ENCODE assay signal across 8 cellular contexts in genomic region chrX:39491548-39492297, GRCh38.
DNase-seq lines count a peak whose midpoint lies in the region; ATAC-seq and TF ChIP-seq lines count a peak whose summit lies in the region.

No MANE protein-coding gene starts in this region.

- TF ChIP-seq CTCF in GM13977 (IDR thresholded peaks at IDR 0.05; ENCODE audit: extremely low read depth, insufficient read depth, missing control alignments) (no peak), WTC11 (IDR thresholded peaks at IDR 0.05) (no peak)

- no peak overlapping the region for H3K4me3 Mint-ChIP-seq in WTC11
- peak overlapping the region; percentile 10 to 51 for H3K4me3 Mint-ChIP-seq in effector memory CD8-positive, alpha-beta T cell

- no peaks in the 10 kb centered on the region for H3K9me3 Mint-ChIP-seq in WTC11
- H3K9me3 Mint-ChIP-seq in effector memory CD8-positive, alpha-beta T cell: no peaks in the 10 kb centered on the region

- peaks cover 3% of the 10 kb centered on the region; the same call in 1 of the 2 replicates for H3K4me1 Mint-ChIP-seq in WTC11
- peaks cover 7 to 8% of the 10 kb centered on the region in 2 donors for H3K4me1 Mint-ChIP-seq in effector memory CD8-positive, alpha-beta T cell (ENCODE audit: low read depth in 2 of 2)

- CTCF ChIA-PET in WTC11 (lab: Charles Lee): no interaction called here

- H3K27me3 Mint-ChIP-seq in WTC11 (ENCODE audit: low read depth): no peaks in the 10 kb centered on the region
- no peaks in the 10 kb centered on the region for H3K27me3 Mint-ChIP-seq in effector memory CD8-positive, alpha-beta T cell

- H3K27ac Mint-ChIP-seq in WTC11: no peak overlapping the region
- peak overlapping the region in 1 of 2 donors; percentile 10 for H3K27ac Mint-ChIP-seq in effector memory CD8-positive, alpha-beta T cell

- H3K36me3 Mint-ChIP-seq in WTC11: no peaks in the 10 kb centered on the region
- no peaks in the 10 kb centered on the region for H3K36me3 Mint-ChIP-seq in effector memory CD8-positive, alpha-beta T cell (ENCODE audit: insufficient read depth)

- peak; percentile 44 for DNase-seq in GM13977 (ENCODE audit: low spot score)
- no peak for DNase-seq in WTC11 (ENCODE audit: low spot score)
- peak; percentile 1 to 6 (median 2) for DNase-seq in effector memory CD8-positive, alpha-beta T cell
- peak; percentile 18 for DNase-seq in stimulated activated naive CD4-positive, alpha-beta T cell treated with Interleukin-2 at 50 U/mL for 16 hours (lab: John Stamatoyannopoulos, UW)
- DNase-seq in NCI-H146 (lab: John Stamatoyannopoulos, UW): no peak
- DNase-seq in GOT3 (lab: John Stamatoyannopoulos, UW): no peak

- in situ Hi-C loops in GM13977 (cut with MboI; ENCODE audit: low pct_unique_long_range_greater_than_20kb, low sequenced_read_pairs, unreplicated experiment): no loop called here

- POLR2A ChIA-PET in WTC11 (lab: Charles Lee): no interaction called here

- ATAC-seq in HG03095 (IDR thresholded peaks at IDR 0.05; ENCODE audit: unreplicated experiment) (peak; percentile 50), WTC11 (peak; percentile 64), HG02642 (IDR thresholded peaks at IDR 0.05; ENCODE audit: poor library complexity, unreplicated experiment) (no peak)
- peak; percentile 61 for ATAC-seq in effector memory CD8-positive, alpha-beta T cell (replicated peaks)

TF ChIP-seq in WTC11, 78 proteins besides CTCF, POLR2A, EP300 and RAD21:
- TF ChIP-seq FOXJ3 (CRISPR knock-in tag; IDR thresholded peaks at IDR 0.05; ENCODE audit: borderline replicate concordance) (no peak), NFYB (CRISPR knock-in tag; conservative IDR thresholded peaks at IDR 0.05; ENCODE audit: low read depth) (no peak), NFE2L1 (CRISPR knock-in tag; IDR thresholded peaks at IDR 0.05) (no peak), ELF4 (CRISPR knock-in tag; IDR thresholded peaks at IDR 0.05; ENCODE audit: low read depth) (no peak), CREB1 (CRISPR knock-in tag; IDR thresholded peaks at IDR 0.05) (no peak), CREM (CRISPR knock-in tag; IDR thresholded peaks at IDR 0.05) (no peak), PRRX2 (CRISPR knock-in tag; IDR thresholded peaks at IDR 0.05) (no peak), FOXK1 (CRISPR knock-in tag; IDR thresholded peaks at IDR 0.05) (no peak), IRF1 (CRISPR knock-in tag; IDR thresholded peaks at IDR 0.05) (no peak), ZNF121 (CRISPR knock-in tag; IDR thresholded peaks at IDR 0.05) (no peak)
- TF ChIP-seq, protein P1, sequence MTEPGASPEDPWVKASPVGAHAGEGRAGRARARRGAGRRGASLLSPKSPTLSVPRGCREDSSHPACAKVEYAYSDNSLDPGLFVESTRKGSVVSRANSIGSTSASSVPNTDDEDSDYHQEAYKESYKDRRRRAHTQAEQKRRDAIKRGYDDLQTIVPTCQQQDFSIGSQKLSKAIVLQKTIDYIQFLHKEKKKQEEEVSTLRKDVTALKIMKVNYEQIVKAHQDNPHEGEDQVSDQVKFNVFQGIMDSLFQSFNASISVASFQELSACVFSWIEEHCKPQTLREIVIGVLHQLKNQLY (CRISPR knock-in tag; IDR thresholded peaks at IDR 0.05): no peak

Comparison
In these comparisons a context has a peak if more than half of its experiments do, and no peak if none do; other contexts are left out.
1. DNase-seq: peak in GM13977 (single experiment), effector memory CD8-positive, alpha-beta T cell (3 of 3) and stimulated activated naive CD4-positive, alpha-beta T cell treated with Interleukin-2 at 50 U/mL for 16 hours (single experiment); none in WTC11 (single experiment), NCI-H146 (single experiment) and GOT3 (single experiment).